9 cellular contexts compared by ENCODE assay signal in genomic region chr1:14599173-14599754, GRCh38. TPM values are rescaled to one million over a fixed set of nuclear protein-coding genes. Genes with fewer than 3 reads are reported as not detected.
DNase-seq lines count a peak whose midpoint lies in the region; ATAC-seq, FAIRE-seq and TF ChIP-seq lines count a peak whose summit lies in the region.
"Had no signal": no experiment of that assay in that cellular context is flagged by ENCODE, and none has a peak within 500 bp of the region (broad histone marks: within the 10 kb centered on the region; RNA-seq: fewer than 3 reads in every experiment).

No MANE protein-coding gene starts in this region.

- intact Hi-C loops in GM12878 (cut with micrococcal nuclease; ENCODE audit: unreplicated experiment) = loop anchor here (2.0 kb wide), 1 partner anchor 134 kb away; no protein-coding TSS in a partner anchor

- H3K27me3 ChIP-seq in GM12878 (replicated peaks in 1 of 2; ENCODE audit: control insufficient read depth in 2 of 2, insufficient read depth in 2 of 2, low read length in 1 of 2) (peaks cover 0 to 2% of the 10 kb centered on the region in 2 experiments; a peak in 3 of 4 replicates), layer of hippocampus (ENCODE audit: control insufficient read depth, insufficient read depth, low read length) (no peaks in the 10 kb centered on the region), thymus (ENCODE audit: control insufficient read depth, insufficient read depth) (peaks cover 37% of the 10 kb centered on the region)

- H3K9ac ChIP-seq in GM12878 (ENCODE audit: control insufficient read depth, insufficient read depth, low read length) = no peak overlapping the region

- TF ChIP-seq CTCF in GM12878 (IDR thresholded peaks at IDR 0.05 in 2 of 3, conservative IDR thresholded peaks at IDR 0.05 in 1 of 3; ENCODE audit: control insufficient read depth in 2 of 3, extremely low read depth in 1 of 3, insufficient read depth in 1 of 3, low read depth in 3 of 3, low read length in 3 of 3) = no peak
- no peak for TF ChIP-seq CTCF in omental fat pad (IDR thresholded peaks at IDR 0.05)

- H3K4me3 ChIP-seq in GM12878 = peak overlapping the region; percentile 49
- H3K4me3 ChIP-seq in thymus (ENCODE audit: low read length) = peak overlapping the region; percentile 43

- no peak overlapping the region for H2AFZ ChIP-seq in GM12878 (ENCODE audit: control insufficient read depth, low read depth, low read length)

- H3K27ac ChIP-seq in GM12878 (ENCODE audit: control insufficient read depth, insufficient read depth) (no peak overlapping the region), layer of hippocampus (ENCODE audit: low read depth, low read length) (peak overlapping the region; percentile 30), thymus (ENCODE audit: low read depth) (no peak overlapping the region)

- peak; percentile 74 for ATAC-seq in GM12878
- no peak for ATAC-seq in omental fat pad (ENCODE audit: low FRiP score)
- no peak for ATAC-seq in activated naive CD4-positive, alpha-beta T cell treated with anti-CD3 and anti-CD28 coated beads, Interleukin-2, amount 50 U/mL, for 72 hours

- FAIRE-seq in GM12878 (lab: Jason Lieb, UNC) = no peak
- FAIRE-seq in frontal cortex (lab: Jason Lieb, UNC) = no peak

- BruUV-seq in GM12878 (replicated peaks; lab: Mats Ljungman, UMichigan) = no TSS peak

- H3K9me3 ChIP-seq in GM12878 (replicated peaks; ENCODE audit: control insufficient read depth, insufficient read depth, low read length) (no peaks in the 10 kb centered on the region), thymus (ENCODE audit: control insufficient read depth) (no peaks in the 10 kb centered on the region)

- no peaks in the 10 kb centered on the region for H3K79me2 ChIP-seq in GM12878 (ENCODE audit: control insufficient read depth, insufficient read depth, low read length)

- CTCF ChIA-PET in GM12878 (lab: Yijun Ruan, JAX) = interaction anchor here (0.6 to 1.3 kb wide), 4 partner anchors 8 to 871 kb away, joined by 3 to 4 read pairs (median 3); no protein-coding TSS in a partner anchor

- DNase-seq in NCI-H1105 treated with DMSO at 0.1 percent for 48 hours (lab: John Stamatoyannopoulos, UW) (peak; percentile 35), NCI-H1105 (lab: John Stamatoyannopoulos, UW) (no peak), GM12878 (ENCODE audit: low read depth, low spot score) (no peak), omental fat pad (ENCODE audit: low spot score) (no peak), frontal cortex (ENCODE audit: low spot score in 2 of 2) (no peak)
- no peak for DNase-seq in activated naive CD4-positive, alpha-beta T cell treated with anti-CD3 and anti-CD28 coated beads, Interleukin-2, amount 50 U/mL, for 72 hours (ENCODE audit: low spot score in 2 of 2)
- DNase-seq: activated CD4-positive, alpha-beta T cell treated with anti-CD3 and anti-CD28 coated beads, Interleukin-2, amount 50 U/mL, for 1 hour had no signal

- H3K4me1 ChIP-seq in GM12878 (ENCODE audit: control insufficient read depth, insufficient read depth, low read length) (peaks cover 11% of the 10 kb centered on the region), thymus (ENCODE audit: control insufficient read depth, insufficient read depth, low read length) (no peaks in the 10 kb centered on the region)

- POLR2A ChIA-PET in GM12878 (lab: Charles Lee) = interaction anchor here (0.7 to 0.8 kb wide), 2 partner anchors 77 to 142 kb away, joined by 3 read pairs; no protein-coding TSS in a partner anchor

- WGBS in GM12878 (ENCODE audit: insufficient coverage, insufficient replicate concordance, low lambda C conversion rate, missing lambda C conversion rate) = 6% methylated on average over 26 of the region's 45 CpGs
- under 1% methylated on average over 45 of the region's 45 CpGs for WGBS in thymus

- no peaks in the 10 kb centered on the region for H3K9me3 Mint-ChIP-seq in activated naive CD4-positive, alpha-beta T cell treated with anti-CD3 and anti-CD28 coated beads, Interleukin-2, amount 50 U/mL, for 72 hours

- no peaks in the 10 kb centered on the region for H3K36me3 Mint-ChIP-seq in activated naive CD4-positive, alpha-beta T cell treated with anti-CD3 and anti-CD28 coated beads, Interleukin-2, amount 50 U/mL, for 72 hours

- TF ChIP-seq RAD21 in GM12878 (IDR thresholded peaks at IDR 0.05; ENCODE audit: insufficient read depth, low read depth, low read length) = no peak

- TF ChIP-seq POLR2A in GM12878 (IDR thresholded peaks at IDR 0.05; ENCODE audit: low read depth, low read length) = no peak

- H3K4me2 ChIP-seq in GM12878 (ENCODE audit: control insufficient read depth, insufficient read depth) = peak overlapping the region; percentile 62

- SMC1A ChIA-PET in GM12878 (lab: Charles Lee; ENCODE audit: uncharacterized antibody, unreplicated experiment) = interaction anchor here (1.1 to 2.1 kb wide), 4 partner anchors 12 to 333 kb away, joined by 3 to 8 read pairs (median 4); no protein-coding TSS in a partner anchor

- in situ Hi-C loops in GM12878 (cut with MboI) = no loop called here

- no peaks in the 10 kb centered on the region for H3K36me3 ChIP-seq in GM12878 (ENCODE audit: control insufficient read depth in 2 of 2, insufficient read depth in 2 of 2, low read length in 1 of 2)
- H3K36me3 ChIP-seq in thymus (ENCODE audit: control insufficient read depth, insufficient read depth) = no peaks in the 10 kb centered on the region

- no peak for TF ChIP-seq EP300 in GM12878 (IDR thresholded peaks at IDR 0.05; ENCODE audit: borderline replicate concordance in 1 of 2, control insufficient read depth in 1 of 2, low read depth in 2 of 2, low read length in 2 of 2)

- no peaks in the 10 kb centered on the region for H4K20me1 ChIP-seq in GM12878 (ENCODE audit: control insufficient read depth, insufficient read depth)

- no peak overlapping the region for H3K27ac Mint-ChIP-seq in activated naive CD4-positive, alpha-beta T cell treated with anti-CD3 and anti-CD28 coated beads, Interleukin-2, amount 50 U/mL, for 72 hours

- RAD21 ChIA-PET in GM12878 (lab: Charles Lee; ENCODE audit: unreplicated experiment) = interaction anchor here (1.1 to 2.1 kb wide), 6 partner anchors 25 to 141 kb away, joined by 4 to 7 read pairs (median 5); no protein-coding TSS in a partner anchor

TF ChIP-seq in GM12878, 131 proteins besides CTCF, POLR2A, EP300 and RAD21 (continues in another document):
- peak in 1 of 2 experiments; percentile 8; a peak in 1 of 4 replicates for TF ChIP-seq BHLHE40 (IDR thresholded peaks at IDR 0.05; ENCODE audit: borderline replicate concordance in 1 of 2, low read depth in 2 of 2, low read length in 1 of 2)
- TF ChIP-seq PKNOX1 (IDR thresholded peaks at IDR 0.05) = 0 out of 2 replicates have a peak, but pooled peaks have one; percentile 20
- no peak for TF ChIP-seq FOXM1 (IDR thresholded peaks at IDR 0.05; ENCODE audit: low read depth, low read length)
- peak; percentile 39 for TF ChIP-seq NR2F1 (conservative IDR thresholded peaks at IDR 0.05)

RNA-seq across cellular contexts. Expression of gene KAZN, which starts 0.8 kb away (rescaled TPM):
- 35.2 and 39.6 TPM in 2 replicates for total RNA-seq in GM12878 (2013; cell fraction: nucleolus; rRNA removed)
- 1.0 and 1.3 TPM in 2 replicates for total RNA-seq in GM12878 (2014; rRNA removed)
- 0.72 and 0.74 TPM in 2 replicates for total RNA-seq in GM12878 (2014; rRNA removed; fragmentation: Illumina TruSeq; extraction: Trizol)
- 4.0 and 4.7 TPM in 2 replicates for total RNA-seq in GM12878 (2021)
- 0.28 TPM for polyA plus RNA-seq in GM12878 (2011; ENCODE audit: low read depth)
- 1.4 and 2.1 TPM in 2 replicates for polyA plus RNA-seq in GM12878 (2011; rRNA removed)
- polyA plus RNA-seq in GM12878 (2011; cell fraction: cytosol; rRNA removed) = 2.0 and 2.1 TPM in 2 replicates
- polyA plus RNA-seq in GM12878 (2011; cell fraction: nucleus; rRNA removed) = 5.6 and 5.9 TPM in 2 replicates
- 0.42 and 0.59 TPM in 2 replicates for polyA plus RNA-seq in GM12878 (2012)
- 1.9 TPM in 2 replicates for polyA plus RNA-seq in GM12878 (2014; fragmentation: Illumina TruSeq; extraction: Trizol)
- polyA plus RNA-seq in GM12878 (2014; fragmentation: Nextera tagmentation; extraction: Ambion mirVana) = under 1 TPM; 0.77 to 0.95 TPM
- polyA plus RNA-seq in GM12878 (2014; rRNA removed) = 1.4 and 2.0 TPM in 2 replicates
- polyA plus RNA-seq in GM12878 (2016; fragmentation: Nextera tagmentation; extraction: Ambion mirVana) = 1 to 10 TPM in 1 of 2 experiments, under 1 TPM in 1; 1.00 to 1.3 TPM
- polyA minus RNA-seq in GM12878 (2011; rRNA and poly(A)+ RNA removed) = 1.2 and 1.8 TPM in 2 replicates
- 1.1 and 2.3 TPM in 2 replicates for polyA minus RNA-seq in GM12878 (2011; cell fraction: cytosol; rRNA and poly(A)+ RNA removed)
- 1.8 and 3.4 TPM in 2 replicates for polyA minus RNA-seq in GM12878 (2011; cell fraction: nucleus; rRNA and poly(A)+ RNA removed)
- polyA plus RNA-seq in thymus = 5.7 TPM
- 10 to 100 TPM in 3 of 4 donors, 1 to 10 TPM in 1; 9.2 to 30.6 (median 21.2) TPM for total RNA-seq in omental fat pad
- 17.1 TPM for total RNA-seq in frontal cortex
- 1 to 10 TPM; 1.1 to 2.2 TPM for total RNA-seq in activated naive CD4-positive, alpha-beta T cell treated with anti-CD3 and anti-CD28 coated beads, Interleukin-2, amount 50 U/mL, for 72 hours
